ENCODE assay signal across 10 cellular contexts in the genomic region with DNA sequence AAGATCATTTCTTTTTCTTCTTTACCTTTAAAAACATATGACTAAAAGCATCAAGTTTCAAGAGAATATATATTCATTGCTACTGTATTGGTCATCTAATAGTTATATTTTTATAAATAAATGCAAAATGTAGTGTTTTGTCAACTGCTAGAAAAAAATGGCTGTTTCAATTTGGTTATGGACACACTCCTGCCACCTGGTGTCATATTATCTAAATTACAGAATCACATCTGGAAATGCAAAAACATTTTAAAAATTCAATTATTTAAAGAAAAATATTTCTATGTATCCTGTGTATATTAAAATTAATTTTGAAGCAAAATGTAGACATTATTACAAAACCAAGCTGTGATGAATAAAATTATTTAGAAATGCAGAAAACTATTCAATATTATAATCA.
A peak's percentile ranks its signal among the peaks of the same experiment; 100 is the strongest.
DNase-seq lines count a peak whose midpoint lies in the region; ATAC-seq and TF ChIP-seq lines count a peak whose summit lies in the region.
"Had no signal": no experiment of that assay in that cellular context is flagged by ENCODE, and none has a peak within 500 bp of the region (broad histone marks: within the 10 kb centered on the region; RNA-seq: fewer than 3 reads in every experiment).

No MANE protein-coding gene starts in this region.

- H3K27me3 ChIP-seq in heart right ventricle (no peaks in the 10 kb centered on the region), upper lobe of right lung (no peaks in the 10 kb centered on the region)

- H3K4me3 ChIP-seq in heart right ventricle = no peak overlapping the region
- H3K4me3 ChIP-seq in foreskin fibroblast (ENCODE audit: low read depth in 1 of 2, low read length in 2 of 2) = no peak overlapping the region
- H3K4me3 ChIP-seq in upper lobe of right lung = no peak overlapping the region

- intact Hi-C loops in heart right ventricle (cut with DNase I) = loop anchor here in 8 of 10 donors (2.0 to 10.0 kb wide), 5 partner anchors 329 to 739 kb away; partner anchors contain the start of gene PCDH18 (in 1 of the 8)
- intact Hi-C loops in Right ventricle myocardium inferior (cut with DNase I) = loop anchor here (2.0 kb wide), 2 partner anchors 331 to 737 kb away; no protein-coding TSS in a partner anchor
- intact Hi-C loops in upper lobe of right lung (cut with DNase I) = no loop called here

- H3K27ac ChIP-seq in heart right ventricle = no peak overlapping the region
- H3K27ac ChIP-seq in upper lobe of right lung = no peak overlapping the region
- H3K27ac ChIP-seq: HL-60 had no signal

- no peak for ATAC-seq in heart right ventricle
- no peak for ATAC-seq in Right ventricle myocardium inferior
- ATAC-seq in upper lobe of right lung = no peak
- no peak for ATAC-seq in HG03442 (IDR thresholded peaks at IDR 0.05; ENCODE audit: unreplicated experiment)

- DNase-seq in heart right ventricle = no peak
- no peak for DNase-seq in Right ventricle myocardium inferior (ENCODE audit: missing footprints)
- peak; percentile 3 for DNase-seq in RPMI8226
- peak; percentile 7 to 56 for DNase-seq in foreskin fibroblast
- DNase-seq in upper lobe of right lung = no peak
- DNase-seq in activated naive CD4-positive, alpha-beta T cell treated with Interleukin-2 at 50 U/mL for 16 hours = no peak
- DNase-seq in NCI-H128 (lab: John Stamatoyannopoulos, UW; ENCODE audit: unreplicated experiment) = no peak
- DNase-seq: activated CD4-positive, alpha-beta T cell treated with anti-CD3 and anti-CD28 coated beads, Interleukin-2, amount 50 U/mL, for 1 hour had no signal

- H3K4me1 ChIP-seq in heart right ventricle (no peaks in the 10 kb centered on the region), upper lobe of right lung (no peaks in the 10 kb centered on the region)

- H3K9me3 ChIP-seq in heart right ventricle (no peaks in the 10 kb centered on the region), upper lobe of right lung (no peaks in the 10 kb centered on the region)

- TF ChIP-seq CTCF in heart right ventricle (IDR thresholded peaks at IDR 0.05) (peak in 7 of 9 donors; percentile 41 to 69 (median 51)), foreskin fibroblast (IDR thresholded peaks at IDR 0.05; ENCODE audit: low read depth, low read length) (peak; percentile 30), upper lobe of right lung (IDR thresholded peaks at IDR 0.05) (peak; percentile 53)

- H3K36me3 ChIP-seq in heart right ventricle (no peaks in the 10 kb centered on the region), upper lobe of right lung (no peaks in the 10 kb centered on the region)

Comparison
In these comparisons a context has a peak if more than half of its experiments do, and no peak if none do; other contexts are left out.
1. DNase-seq: peak in RPMI8226 (single experiment) and foreskin fibroblast (2 of 2); none in heart right ventricle (0 of 2), Right ventricle myocardium inferior (single experiment), upper lobe of right lung (single experiment), activated naive CD4-positive, alpha-beta T cell treated with Interleukin-2 at 50 U/mL for 16 hours (single experiment) and NCI-H128 (single experiment).
2. Peak in every context shown above with its lines, with median percentiles within 50 percentile points of each other: CTCF ChIP-seq.